ENCODE assay signal across 1 cellular context in genomic region chr4:108492816-108493595, GRCh38.
TF ChIP-seq lines count a peak whose summit lies in the region.

No MANE protein-coding gene starts in this region.

TF ChIP-seq in HCT116, 20 proteins besides CTCF, POLR2A, EP300 and RAD21 (continued from another document):
- no peak for TF ChIP-seq TCF7L2 (IDR thresholded peaks at IDR 0.05; ENCODE audit: borderline replicate concordance, extremely low read depth, insufficient read depth, insufficient read length)
